8 cellular contexts compared by ENCODE assay signal in genomic region chr4:139735381-139736256, GRCh38.
DNase-seq lines count a peak whose midpoint lies in the region; ATAC-seq and TF ChIP-seq lines count a peak whose summit lies in the region.

No MANE protein-coding gene starts in this region.

- H3K27ac ChIP-seq in DND-41 (ENCODE audit: low read length) = no peak overlapping the region
- H3K27ac ChIP-seq in RWPE1 = peak overlapping the region; percentile 36; the same call in 1 of the 2 replicates
- H3K27ac ChIP-seq in upper lobe of right lung = peak overlapping the region; percentile 88

- peak overlapping the region; percentile 75 for H2AFZ ChIP-seq in DND-41 (ENCODE audit: low read depth, low read length)

- H3K4me1 ChIP-seq in DND-41 (ENCODE audit: insufficient read depth, low read length) (peaks cover 19% of the 10 kb centered on the region), mononuclear cell (ENCODE audit: insufficient read depth, low read length) (peaks cover 55% of the 10 kb centered on the region), upper lobe of right lung (peaks cover 40% of the 10 kb centered on the region)

- intact Hi-C loops in upper lobe of right lung (cut with DNase I) = loop anchor here (10.0 kb wide), 1 partner anchor 419 kb away; the partner anchor contains the start of gene MAML3

- H3K36me3 Mint-ChIP-seq in endothelial cell (ENCODE audit: low read depth, unreplicated experiment) = peaks cover 3% of the 10 kb centered on the region

- H3K4me1 Mint-ChIP-seq in endothelial cell (ENCODE audit: unreplicated experiment) = peaks cover 50% of the 10 kb centered on the region

- H3K79me2 ChIP-seq in DND-41 (ENCODE audit: insufficient read depth, low read length) = no peaks in the 10 kb centered on the region

- H3K9me3 ChIP-seq in DND-41 (ENCODE audit: insufficient read depth, low read length, severe bottlenecking) = no peaks in the 10 kb centered on the region
- no peaks in the 10 kb centered on the region for H3K9me3 ChIP-seq in mononuclear cell (ENCODE audit: low read depth, low read length)
- H3K9me3 ChIP-seq in upper lobe of right lung = no peaks in the 10 kb centered on the region

- CTCF ChIA-PET in RWPE1 (lab: Yijun Ruan, JAX) = interaction anchor here (0.6 to 1.4 kb wide), 3 partner anchors 40 to 314 kb away, joined by 4 to 6 read pairs (median 5); no protein-coding TSS in a partner anchor

- 0 out of 2 replicates have a peak, but pooled peaks cover 3% of the 10 kb centered on the region for H4K20me1 ChIP-seq in DND-41 (ENCODE audit: insufficient read depth, low read length)

- H3K27me3 ChIP-seq in DND-41 (ENCODE audit: insufficient read depth, low read length, poor library complexity) (no peaks in the 10 kb centered on the region), mononuclear cell (ENCODE audit: insufficient read depth, low read length) (peaks cover 4% of the 10 kb centered on the region), upper lobe of right lung (no peaks in the 10 kb centered on the region)

- no peaks in the 10 kb centered on the region for H3K9me3 Mint-ChIP-seq in endothelial cell (ENCODE audit: unreplicated experiment)

- TF ChIP-seq CTCF in DND-41 (IDR thresholded peaks at IDR 0.05; ENCODE audit: borderline replicate concordance, extremely low read depth, low read length, poor library complexity, severe bottlenecking) = no peak
- no peak for TF ChIP-seq CTCF in RWPE1 (conservative IDR thresholded peaks at IDR 0.05; ENCODE audit: low read depth)
- TF ChIP-seq CTCF in endothelial cell (IDR thresholded peaks at IDR 0.05; ENCODE audit: unreplicated experiment) = no peak
- no peak for TF ChIP-seq CTCF in upper lobe of right lung (IDR thresholded peaks at IDR 0.05)

- DNase-seq in DND-41 = no peak
- no peak for DNase-seq in RWPE1 (ENCODE audit: low spot score)
- DNase-seq in endothelial cell (ENCODE audit: low spot score) = peak; percentile 63
- peak; percentile 66 for DNase-seq in upper lobe of right lung
- no peak for DNase-seq in NCI-H2107 treated with DMSO at 0.1 percent for 48 hours (lab: John Stamatoyannopoulos, UW; ENCODE audit: unreplicated experiment)
- DNase-seq in activated CD4-positive, alpha-beta T cell treated with anti-CD3 and anti-CD28 coated beads for 1 hour = no peak

- peak overlapping the region; percentile 46; the same call in 1 of the 2 replicates for H3K9ac ChIP-seq in DND-41 (ENCODE audit: low read depth, low read length)

- peak overlapping the region; percentile 56 for H3K4me3 Mint-ChIP-seq in endothelial cell (ENCODE audit: unreplicated experiment)

- H3K4me3 ChIP-seq in DND-41 (ENCODE audit: low read depth in 1 of 2, low read length in 2 of 2) (peak overlapping the region in 1 of 2 experiments; percentile 54; a peak in 2 of 4 replicates), mononuclear cell (ENCODE audit: low read length) (peak overlapping the region; percentile 27), upper lobe of right lung (peak overlapping the region; percentile 52)

- H3K27ac Mint-ChIP-seq in endothelial cell (ENCODE audit: unreplicated experiment) = peak overlapping the region; percentile 97

- H3K27me3 Mint-ChIP-seq in endothelial cell (ENCODE audit: unreplicated experiment) = peaks cover 9% of the 10 kb centered on the region

- POLR2A ChIA-PET in RWPE1 (lab: Yijun Ruan, JAX; ENCODE audit: low non-redundant PET) = no interaction called here

- peak overlapping the region; percentile 85 for H3K4me2 ChIP-seq in DND-41 (ENCODE audit: insufficient read depth, low read length)

- ATAC-seq in DND-41 (ENCODE audit: insufficient read depth, low read depth) = no peak
- ATAC-seq in upper lobe of right lung = peak; percentile 4
- no peak for ATAC-seq in GM21381 (IDR thresholded peaks at IDR 0.05; ENCODE audit: unreplicated experiment)

- no peaks in the 10 kb centered on the region for H3K36me3 ChIP-seq in DND-41 (ENCODE audit: insufficient read depth, low read length)
- H3K36me3 ChIP-seq in upper lobe of right lung = no peaks in the 10 kb centered on the region

Comparison
In these comparisons a context has a peak if more than half of its experiments do, and no peak if none do; other contexts are left out.
1. DNase-seq: peak in endothelial cell (single experiment) and upper lobe of right lung (single experiment); none in DND-41 (single experiment), RWPE1 (single experiment), NCI-H2107 treated with DMSO at 0.1 percent for 48 hours (single experiment) and activated CD4-positive, alpha-beta T cell treated with anti-CD3 and anti-CD28 coated beads for 1 hour (single experiment).